Comparison of ENCODE assay signal across 8 cellular contexts in genomic region chr17:40121886-40122465, GRCh38. TPM values are rescaled to one million over a fixed set of nuclear protein-coding genes. Genes with fewer than 3 reads are reported as not detected.
A peak's percentile ranks its signal among the peaks of the same experiment; 100 is the strongest.
DNase-seq lines count a peak whose midpoint lies in the region; ATAC-seq and TF ChIP-seq lines count a peak whose summit lies in the region.

TSS of gene MSL1 (plus strand) at chr17:40121971. CDS start at chr17:40122613, 642 bp downstream.

- peaks cover 16% of the 10 kb centered on the region for H3K4me1 ChIP-seq in mucosa of descending colon (ENCODE audit: low read depth)

- intact Hi-C loops in mucosa of descending colon (cut with DNase I, micrococcal nuclease) = no loop called here

- H3K9me3 ChIP-seq in mucosa of descending colon = no peaks in the 10 kb centered on the region

- H3K9me3 Mint-ChIP-seq in activated T-cell treated with anti-CD3 and anti-CD28 coated beads, Interleukin-2, amount 50 U/mL, for 24 hours = no peaks in the 10 kb centered on the region

- H3K27me3 Mint-ChIP-seq in activated T-cell treated with anti-CD3 and anti-CD28 coated beads, Interleukin-2, amount 50 U/mL, for 24 hours = no peaks in the 10 kb centered on the region

- H3K4me3 Mint-ChIP-seq in activated T-cell treated with anti-CD3 and anti-CD28 coated beads, Interleukin-2, amount 50 U/mL, for 24 hours = peak within 1 kb of the TSS; percentile 89

- DNase-seq in 8988T = peak; percentile 70
- DNase-seq in HT-29 (ENCODE audit: low spot score) = peak; percentile 76
- DNase-seq in OCI-M1 (lab: John Stamatoyannopoulos, UW) = peak; percentile 82
- peak; percentile 91 for DNase-seq in activated T-cell treated with anti-CD3 and anti-CD28 coated beads, Interleukin-2, amount 50 U/mL, for 24 hours
- no peak for DNase-seq in epithelial cell of proximal tubule (ENCODE audit: low read depth)
- DNase-seq in mucosa of descending colon = peak; percentile 87 to 94 (median 91)
- peak; percentile 74 to 84 for DNase-seq in stimulated activated CD8-positive, alpha-beta memory T cell treated with anti-CD3 and anti-CD28 coated beads, Interleukin-2, amount 100 ng/mL, for 48 hours (ENCODE audit: low read depth in 2 of 2)

- ATAC-seq in GM18867 (IDR thresholded peaks at IDR 0.05; ENCODE audit: unreplicated experiment) (peak; percentile 66), mucosa of descending colon (peak; percentile 87)

- H3K4me1 Mint-ChIP-seq in activated T-cell treated with anti-CD3 and anti-CD28 coated beads, Interleukin-2, amount 50 U/mL, for 24 hours (ENCODE audit: low read depth) = peaks cover 41% of the 10 kb centered on the region

- H3K27ac Mint-ChIP-seq in activated T-cell treated with anti-CD3 and anti-CD28 coated beads, Interleukin-2, amount 50 U/mL, for 24 hours = peak within 1 kb of the TSS; percentile 87

- peak within 1 kb of the TSS; percentile 74 for H3K4me3 ChIP-seq in epithelial cell of proximal tubule (ENCODE audit: low read depth, low read length)
- peak within 1 kb of the TSS; percentile 66 for H3K4me3 ChIP-seq in mucosa of descending colon

- H3K36me3 Mint-ChIP-seq in activated T-cell treated with anti-CD3 and anti-CD28 coated beads, Interleukin-2, amount 50 U/mL, for 24 hours (ENCODE audit: low read depth) = peaks cover 37% of the 10 kb centered on the region

- no peaks in the 10 kb centered on the region for H3K36me3 ChIP-seq in mucosa of descending colon (ENCODE audit: low read depth)

- no peak for TF ChIP-seq CTCF in epithelial cell of proximal tubule (conservative IDR thresholded peaks at IDR 0.05; ENCODE audit: low read depth, low read length)
- no peak for TF ChIP-seq CTCF in mucosa of descending colon (IDR thresholded peaks at IDR 0.05)

RNA-seq across cellular contexts. Expression of gene MSL1, which starts in this region (rescaled TPM):
- total RNA-seq in HT-29 (2014; rRNA removed; shearing (Covaris generic)) = 44.1 and 47.1 TPM in 2 replicates
- 44.5 and 59.3 TPM in 2 replicates for total RNA-seq in epithelial cell of proximal tubule
- total RNA-seq in mucosa of descending colon = 10 to 100 TPM; 83.7 to 100.0 (median 85.3) TPM
